8 cellular contexts compared by ENCODE assay signal in the genomic region with DNA sequence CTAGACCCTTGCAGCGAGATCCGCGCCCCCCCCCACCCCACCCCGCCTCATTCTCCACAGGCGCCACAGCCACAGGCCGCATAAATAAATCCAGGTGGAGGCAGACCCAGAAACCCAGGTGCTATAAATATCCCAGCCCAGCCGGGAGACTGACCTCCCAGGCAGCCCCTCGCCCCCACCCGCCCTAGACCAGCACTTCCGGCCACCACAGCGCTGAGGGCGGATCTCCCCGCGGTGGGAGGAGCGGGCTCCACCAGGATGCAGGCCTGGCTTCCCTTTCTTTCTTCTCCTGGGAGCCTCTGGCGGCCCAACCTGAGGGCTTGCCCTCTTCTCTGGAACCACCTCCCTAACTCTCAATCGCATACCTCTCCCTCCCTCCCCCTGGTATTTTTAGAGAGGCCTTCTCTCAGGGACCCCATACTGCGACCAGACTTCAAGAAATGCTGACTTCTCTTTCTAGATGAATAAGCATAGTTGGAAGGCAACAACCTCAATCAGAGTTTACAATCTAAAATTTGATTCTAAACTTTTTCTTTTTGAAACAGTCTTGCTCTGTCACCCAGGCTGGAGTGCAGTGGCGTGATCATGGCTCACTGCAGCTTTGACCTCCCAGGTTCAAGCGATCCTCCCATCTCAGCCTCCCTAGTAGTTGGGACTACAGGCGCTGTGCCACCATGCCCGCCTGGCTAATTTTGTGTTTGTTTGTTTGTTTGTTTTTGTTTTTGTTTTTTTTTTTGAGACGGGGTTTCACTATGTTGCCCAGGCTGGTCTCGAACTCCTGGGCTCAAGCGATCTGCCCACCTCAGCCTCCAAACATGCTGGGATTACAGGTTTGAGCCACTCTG. TPM values are rescaled to one million over a fixed set of nuclear protein-coding genes. Genes with fewer than 3 reads are reported as not detected.
A peak's percentile ranks its signal among the peaks of the same experiment; 100 is the strongest.
DNase-seq lines count a peak whose midpoint lies in the region; ATAC-seq and TF ChIP-seq lines count a peak whose summit lies in the region.

No MANE protein-coding gene starts in this region.

- H3K79me2 ChIP-seq in DOHH2 (ENCODE audit: control insufficient read depth, low read length): no peaks in the 10 kb centered on the region

- H3K27ac ChIP-seq in DOHH2 (ENCODE audit: low read depth, low read length) (no peak overlapping the region), cardiac muscle cell (peak overlapping the region; percentile 83), prostate gland (peak overlapping the region; percentile 47 to 68), SJCRH30 (no peak overlapping the region)

- CTCF ChIA-PET in activated CD8-positive, alpha-beta T cell treated with anti-CD3 and anti-CD28 coated beads for 36 hours (lab: Charles Lee): interaction anchor here (1.0 to 1.4 kb wide), 4 partner anchors 30 to 132 kb away, joined by 3 read pairs; no protein-coding TSS in a partner anchor

- no peaks in the 10 kb centered on the region for H3F3A ChIP-seq in DOHH2 (ENCODE audit: control insufficient read depth, insufficient read depth)

- H3K4me3 Mint-ChIP-seq in activated CD8-positive, alpha-beta T cell treated with anti-CD3 and anti-CD28 coated beads for 36 hours: peak overlapping the region; percentile 73

- POLR2A ChIA-PET in activated CD8-positive, alpha-beta T cell treated with anti-CD3 and anti-CD28 coated beads for 36 hours (lab: Charles Lee): interaction anchor here (1.2 to 1.5 kb wide), 2 partner anchors 69 to 90 kb away, joined by 3 to 5 read pairs; no protein-coding TSS in a partner anchor

- ATAC-seq in HG02798 (IDR thresholded peaks at IDR 0.05; ENCODE audit: poor library complexity, unreplicated experiment): peak; percentile 4
- ATAC-seq in activated CD8-positive, alpha-beta T cell treated with anti-CD3 and anti-CD28 coated beads for 36 hours: peak; percentile 5
- no peak for ATAC-seq in GM18520 (IDR thresholded peaks at IDR 0.05; ENCODE audit: unreplicated experiment)

- peaks cover 13% of the 10 kb centered on the region for H3K9me3 Mint-ChIP-seq in activated CD8-positive, alpha-beta T cell treated with anti-CD3 and anti-CD28 coated beads for 36 hours

- TF ChIP-seq CTCF in DOHH2 (IDR thresholded peaks at IDR 0.05; ENCODE audit: low read depth, low read length, poor library complexity, severe bottlenecking) (no peak), cardiac muscle cell (IDR thresholded peaks at IDR 0.05; ENCODE audit: low read depth, low read length) (no peak), prostate gland (IDR thresholded peaks at IDR 0.05) (no peak)
- no peak for TF ChIP-seq CTCF in activated CD8-positive, alpha-beta T cell treated with anti-CD3 and anti-CD28 coated beads for 36 hours (IDR thresholded peaks at IDR 0.05)

- DNase-seq in activated CD8-positive, alpha-beta T cell treated with anti-CD3 and anti-CD28 coated beads for 36 hours: peak; percentile 51
- DNase-seq in cardiac muscle cell (ENCODE audit: low read depth in 1 of 2, low spot score in 1 of 2): peak; percentile 69 to 90
- DNase-seq in prostate gland (ENCODE audit: low spot score): no peak
- DNase-seq in occipital lobe (lab: John Stamatoyannopoulos, UW): no peak
- no peak for DNase-seq in SJCRH30

- no peaks in the 10 kb centered on the region for H3K27me3 Mint-ChIP-seq in activated CD8-positive, alpha-beta T cell treated with anti-CD3 and anti-CD28 coated beads for 36 hours

- no peak for TF ChIP-seq POLR2A in prostate gland (IDR thresholded peaks at IDR 0.05)

- no peaks in the 10 kb centered on the region for H3K9me2 ChIP-seq in DOHH2 (replicated peaks; ENCODE audit: control insufficient read depth, low read length)

- peak overlapping the region; percentile 95 for H3K27ac Mint-ChIP-seq in activated CD8-positive, alpha-beta T cell treated with anti-CD3 and anti-CD28 coated beads for 36 hours

- H3K27me3 ChIP-seq in DOHH2 (ENCODE audit: control insufficient read depth, low read length) (peaks cover 93% of the 10 kb centered on the region), cardiac muscle cell (no peaks in the 10 kb centered on the region), prostate gland (replicated peaks; ENCODE audit: insufficient read depth) (no peaks in the 10 kb centered on the region), SJCRH30 (no peaks in the 10 kb centered on the region)

- H3K4me2 ChIP-seq in DOHH2 (ENCODE audit: low read length): peak overlapping the region; percentile 61

- intact Hi-C loops in activated CD8-positive, alpha-beta T cell treated with anti-CD3 and anti-CD28 coated beads for 36 hours (cut with micrococcal nuclease): loop anchor here (5.0 kb wide), 1 partner anchor 39 kb away; no protein-coding TSS in a partner anchor
- intact Hi-C loops in prostate gland (cut with DNase I): no loop called here

- no peaks in the 10 kb centered on the region; the same call in 1 of the 2 replicates for H4K20me1 ChIP-seq in DOHH2 (ENCODE audit: control insufficient read depth, insufficient read depth, low read depth, low read length)

- peaks cover 49% of the 10 kb centered on the region for H3K4me1 Mint-ChIP-seq in activated CD8-positive, alpha-beta T cell treated with anti-CD3 and anti-CD28 coated beads for 36 hours (ENCODE audit: low read depth)

- WGBS in prostate gland: 65% methylated on average over 25 of the region's 25 CpGs

- H3K36me3 ChIP-seq in DOHH2 (ENCODE audit: control insufficient read depth, low read length) (no peaks in the 10 kb centered on the region), cardiac muscle cell (no peaks in the 10 kb centered on the region), prostate gland (no peaks in the 10 kb centered on the region), SJCRH30 (no peaks in the 10 kb centered on the region)

- peaks cover 9% of the 10 kb centered on the region for H3K36me3 Mint-ChIP-seq in activated CD8-positive, alpha-beta T cell treated with anti-CD3 and anti-CD28 coated beads for 36 hours (ENCODE audit: low read depth)

- peaks cover 40% of the 10 kb centered on the region for H3K4me1 ChIP-seq in DOHH2 (ENCODE audit: control insufficient read depth, low read length)
- peaks cover 14% of the 10 kb centered on the region for H3K4me1 ChIP-seq in cardiac muscle cell (ENCODE audit: low read depth)
- no peaks in the 10 kb centered on the region for H3K4me1 ChIP-seq in prostate gland (replicated peaks)
- peaks cover 30% of the 10 kb centered on the region for H3K4me1 ChIP-seq in SJCRH30

- H3K9me3 ChIP-seq in DOHH2 (ENCODE audit: control insufficient read depth, insufficient read depth, low read length) (peaks cover 12% of the 10 kb centered on the region), cardiac muscle cell (ENCODE audit: low read depth) (no peaks in the 10 kb centered on the region), prostate gland (no peaks in the 10 kb centered on the region), SJCRH30 (replicated peaks) (0 out of 2 replicates have a peak, but pooled peaks cover 3% of the 10 kb centered on the region)

- peak overlapping the region; percentile 38; the same call in 1 of the 2 replicates for H3K4me3 ChIP-seq in DOHH2 (ENCODE audit: low read length)
- H3K4me3 ChIP-seq in cardiac muscle cell: no peak overlapping the region
- no peak overlapping the region for H3K4me3 ChIP-seq in prostate gland
- H3K4me3 ChIP-seq in SJCRH30: no peak overlapping the region

RNA-seq across cellular contexts. Expression of gene PKDCC, which starts 55.0 kb away (rescaled TPM):
- not detected for total RNA-seq in activated CD8-positive, alpha-beta T cell treated with anti-CD3 and anti-CD28 coated beads for 36 hours
- 169 and 228 TPM in 2 replicates for total RNA-seq in cardiac muscle cell
- 157 and 185 TPM in 2 replicates for polyA plus RNA-seq in cardiac muscle cell
- 10 to 100 TPM; 11.1 to 61.4 TPM for total RNA-seq in prostate gland
- 16.2 TPM for total RNA-seq in occipital lobe
- 361 and 363 TPM in 2 replicates for total RNA-seq in SJCRH30 (2014; rRNA removed; shearing (Covaris generic))

Comparison
In these comparisons a context has a peak if more than half of its experiments do, and no peak if none do; other contexts are left out.
1. H3K27ac ChIP-seq: peak in cardiac muscle cell (single experiment) and prostate gland (2 of 2); none in DOHH2 (single experiment) and SJCRH30 (single experiment).
2. DNase-seq: peak in activated CD8-positive, alpha-beta T cell treated with anti-CD3 and anti-CD28 coated beads for 36 hours (single experiment) and cardiac muscle cell (2 of 2); none in prostate gland (single experiment), occipital lobe (single experiment) and SJCRH30 (0 of 2).
3. RNA of gene PKDCC, which starts 55.0 kb away (total RNA-seq): 361 to 363 TPM in SJCRH30, 169 to 228 TPM in cardiac muscle cell, 11.1 to 61.4 TPM in prostate gland and 16.2 TPM in occipital lobe (single experiment); not detected in activated CD8-positive, alpha-beta T cell treated with anti-CD3 and anti-CD28 coated beads for 36 hours; every median in the first group is over 10 times any median in the second.